5 cellular contexts compared by ENCODE assay signal in the genomic region with DNA sequence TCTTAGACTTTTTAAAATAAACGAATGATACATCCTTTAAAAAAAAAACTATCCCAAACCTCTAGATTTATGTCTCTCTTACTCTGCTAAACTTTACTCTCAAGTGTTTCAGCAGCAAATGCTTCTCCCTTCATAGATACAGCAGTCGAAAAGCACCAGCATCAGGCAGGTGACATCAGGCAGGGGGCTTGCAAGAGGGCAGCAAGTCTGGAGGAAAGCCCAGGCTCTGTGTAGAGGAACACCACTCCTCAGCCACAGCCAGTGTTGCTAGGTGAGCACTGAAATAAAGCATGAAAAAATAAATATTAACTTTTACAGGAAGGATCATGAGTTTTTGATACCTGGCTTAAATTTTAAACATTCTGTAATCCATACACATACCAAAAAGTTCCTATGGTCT.
"Had no signal": no experiment of that assay in that cellular context is flagged by ENCODE, and none has a peak within 500 bp of the region (broad histone marks: within the 10 kb centered on the region; RNA-seq: fewer than 3 reads in every experiment).

No MANE protein-coding gene starts in this region.

- H3K4me3 Mint-ChIP-seq: IgD-negative memory B cell had no signal

- H3K27ac ChIP-seq: HL-60 had no signal

- DNase-seq: IMR-90, KBM-7 had no signal

- H3K4me1 Mint-ChIP-seq: IgD-negative memory B cell had no signal

- H3K27me3 Mint-ChIP-seq: IgD-negative memory B cell had no signal

- H3K36me3 Mint-ChIP-seq: IgD-negative memory B cell had no signal

- H3K27ac Mint-ChIP-seq: IgD-negative memory B cell had no signal

- H3K4me3 ChIP-seq: K562 had no signal
